32 cellular contexts compared by ENCODE assay signal in genomic region chr5:93055971-93056370, GRCh38.
"Had no signal": no experiment of that assay in that cellular context is flagged by ENCODE, and none has a peak within 500 bp of the region (broad histone marks: within the 10 kb centered on the region; RNA-seq: fewer than 3 reads in every experiment).

No MANE protein-coding gene starts in this region.

- H3K36me3 ChIP-seq: brain microvascular endothelial cell, cardiac muscle cell, SJCRH30, WERI-Rb-1 had no signal

- DNase-seq: activated CD4-positive, alpha-beta T cell treated with anti-CD3 and anti-CD28 coated beads, Interleukin-2, amount 10 ng/mL, durations not matched to agents 24 days and 14 days; activated CD4-positive, alpha-beta T cell treated with anti-CD3 and anti-CD28 coated beads, Interleukin-2, amount 50 U/mL, for 4 hours; activated CD4-positive, CD25-positive, alpha-beta regulatory T cell; activated CD8-positive, alpha-beta T cell treated with anti-CD3 and anti-CD28 coated beads for 36 hours; activated effector memory CD4-positive, alpha-beta T cell treated with anti-CD3 and anti-CD28 coated beads, Interleukin-2, amount 50 U/mL, for 16 hours; activated naive CD4-positive, alpha-beta T cell; activated naive CD4-positive, alpha-beta T cell treated with anti-CD3 and anti-CD28 coated beads, Interleukin-2, amount 50 U/mL, for 16 hours; activated naive CD8-positive, alpha-beta T cell treated with anti-CD3 and anti-CD28 coated beads for 36 hours; activated T-cell treated with anti-CD3 and anti-CD28 coated beads, Interleukin-2, amount 50 U/mL, for 1 hour; activated T-cell treated with anti-CD3 and anti-CD28 coated beads, Interleukin-2, amount 50 U/mL, for 72 hours; amniotic stem cell; aorta; brain microvascular endothelial cell; NCI-H1105; NCI-H1436; NCI-H1694 treated with DMSO at 0.1 percent for 48 hours; NCI-H2029; NCI-H345; NCI-H510A; NCI-H526; NCI-H748 treated with DMSO at 0.1 percent for 48 hours; NK-92 treated with Interleukin-12 subunit alpha and Interleukin-12 subunit beta, amount 100 ng/mL, for 24 hours; PC-9; SHP77; SJCRH30; T1000; WERI-Rb-1 had no signal

- H3K4me3 ChIP-seq: cardiac muscle cell, PC-9, SJCRH30, SK-N-MC had no signal

- H3K27me3 ChIP-seq: brain microvascular endothelial cell, SJCRH30 had no signal

- H3K27me3 Mint-ChIP-seq: activated CD4-positive, alpha-beta T cell treated with anti-CD3 and anti-CD28 coated beads, Interleukin-2, amount 10 ng/mL, durations not matched to agents 24 days and 14 days; activated CD8-positive, alpha-beta T cell treated with anti-CD3 and anti-CD28 coated beads for 36 hours; activated naive CD8-positive, alpha-beta T cell treated with anti-CD3 and anti-CD28 coated beads for 36 hours; activated T-helper 17 cell treated with anti-CD3 and anti-CD28 coated beads, Interleukin-2, amount 50 U/mL, for 72 hours; central memory CD8-positive, alpha-beta T cell had no signal

- ATAC-seq: activated CD8-positive, alpha-beta T cell treated with anti-CD3 and anti-CD28 coated beads for 36 hours; activated T-cell treated with anti-CD3 and anti-CD28 coated beads, Interleukin-2, amount 50 U/mL, for 72 hours; activated T-helper 17 cell treated with anti-CD3 and anti-CD28 coated beads, Interleukin-2, amount 50 U/mL, for 72 hours had no signal

- H3K4me2 ChIP-seq: KMS-11, PC-9 had no signal

- H3K4me1 Mint-ChIP-seq: activated CD4-positive, alpha-beta T cell treated with anti-CD3 and anti-CD28 coated beads, Interleukin-2, amount 10 ng/mL, durations not matched to agents 24 days and 14 days; activated naive CD8-positive, alpha-beta T cell treated with anti-CD3 and anti-CD28 coated beads for 36 hours; activated T-helper 17 cell treated with anti-CD3 and anti-CD28 coated beads, Interleukin-2, amount 50 U/mL, for 72 hours; central memory CD8-positive, alpha-beta T cell had no signal

- H2AFZ ChIP-seq: PC-9 had no signal

- H3K36me3 Mint-ChIP-seq: activated naive CD8-positive, alpha-beta T cell treated with anti-CD3 and anti-CD28 coated beads for 36 hours had no signal

- H3K27ac Mint-ChIP-seq: activated CD4-positive, alpha-beta T cell treated with anti-CD3 and anti-CD28 coated beads, Interleukin-2, amount 10 ng/mL, durations not matched to agents 24 days and 14 days; activated CD8-positive, alpha-beta T cell treated with anti-CD3 and anti-CD28 coated beads for 36 hours; activated naive CD8-positive, alpha-beta T cell treated with anti-CD3 and anti-CD28 coated beads for 36 hours; activated T-cell treated with anti-CD3 and anti-CD28 coated beads, Interleukin-2, amount 50 U/mL, for 72 hours; activated T-helper 17 cell treated with anti-CD3 and anti-CD28 coated beads, Interleukin-2, amount 50 U/mL, for 72 hours had no signal

- H3K4me3 Mint-ChIP-seq: activated CD4-positive, alpha-beta T cell treated with anti-CD3 and anti-CD28 coated beads, Interleukin-2, amount 10 ng/mL, durations not matched to agents 24 days and 14 days; activated CD8-positive, alpha-beta T cell treated with anti-CD3 and anti-CD28 coated beads for 36 hours; activated naive CD8-positive, alpha-beta T cell treated with anti-CD3 and anti-CD28 coated beads for 36 hours; activated T-cell treated with anti-CD3 and anti-CD28 coated beads, Interleukin-2, amount 50 U/mL, for 72 hours; activated T-helper 17 cell treated with anti-CD3 and anti-CD28 coated beads, Interleukin-2, amount 50 U/mL, for 72 hours; central memory CD8-positive, alpha-beta T cell had no signal

- H3K9me3 Mint-ChIP-seq: activated CD4-positive, alpha-beta T cell treated with anti-CD3 and anti-CD28 coated beads, Interleukin-2, amount 10 ng/mL, durations not matched to agents 24 days and 14 days; activated CD8-positive, alpha-beta T cell treated with anti-CD3 and anti-CD28 coated beads for 36 hours; activated naive CD8-positive, alpha-beta T cell treated with anti-CD3 and anti-CD28 coated beads for 36 hours had no signal

- H3K27ac ChIP-seq: brain microvascular endothelial cell, cardiac muscle cell, KMS-11, PC-9, SJCRH30, SK-N-MC, WERI-Rb-1 had no signal

- H3K4me1 ChIP-seq: SJCRH30 had no signal

- H3K9ac ChIP-seq: KMS-11 had no signal
